17 cellular contexts compared by ENCODE assay signal in the genomic region with DNA sequence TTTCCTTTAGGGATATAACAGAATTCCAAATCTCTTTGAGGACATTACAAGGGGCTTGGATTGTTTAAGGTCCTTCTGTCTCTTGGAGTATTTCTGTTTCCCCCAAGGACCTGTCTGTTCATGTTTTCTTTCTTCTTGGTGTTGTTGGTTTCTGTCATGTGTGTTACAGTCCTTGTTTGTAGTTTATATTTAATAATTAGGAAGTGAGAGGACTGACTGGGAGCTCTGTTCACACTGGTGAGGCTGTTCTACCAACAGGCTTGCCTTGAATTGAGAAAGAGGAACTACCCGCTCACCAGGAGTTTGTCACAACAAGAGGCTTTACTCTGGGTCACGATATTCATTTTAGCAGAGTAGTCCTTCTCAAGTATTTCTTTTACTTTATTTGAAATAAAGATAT.
A peak's percentile ranks its signal among the peaks of the same experiment; 100 is the strongest.
DNase-seq lines count a peak whose midpoint lies in the region; ATAC-seq and TF ChIP-seq lines count a peak whose summit lies in the region.
"Had no signal": no experiment of that assay in that cellular context is flagged by ENCODE, and none has a peak within 500 bp of the region (broad histone marks: within the 10 kb centered on the region; RNA-seq: fewer than 3 reads in every experiment).

No MANE protein-coding gene starts in this region.

- H3K9me3 ChIP-seq in sigmoid colon: peaks cover 0 to 2% (median 0%) of the 10 kb centered on the region in 4 donors
- H3K9me3 ChIP-seq: right lobe of liver had no signal

- H3K4me1 Mint-ChIP-seq in memory B cell: peaks cover 14% of the 10 kb centered on the region
- no peaks in the 10 kb centered on the region for H3K4me1 Mint-ChIP-seq in T-helper 2 cell treated with Interferon-gamma antibody and Interleukin-4, amounts not matched to agents 5 μg/mL and 100 μg/mL, for 36 hours (ENCODE audit: low read depth)

- intact Hi-C loops in sigmoid colon (cut with DNase I): no loop called here

- no peaks in the 10 kb centered on the region for H3K36me3 ChIP-seq in sigmoid colon
- H3K36me3 ChIP-seq: BLaER1, neural progenitor cell, right lobe of liver had no signal

- TF ChIP-seq POLR2A in NB4 (IDR thresholded peaks at IDR 0.05; ENCODE audit: extremely low read depth, insufficient read length) (no peak), sigmoid colon (IDR thresholded peaks at IDR 0.05) (no peak)

- no peak overlapping the region for H3K4me3 ChIP-seq in NB4 (ENCODE audit: low read depth, low read length)
- H3K4me3 ChIP-seq in sigmoid colon: no peak overlapping the region
- H3K4me3 ChIP-seq: BLaER1, neural progenitor cell, right lobe of liver had no signal

- H3K27ac Mint-ChIP-seq in memory B cell: peak overlapping the region; percentile 85
- no peak overlapping the region for H3K27ac Mint-ChIP-seq in T-helper 2 cell treated with Interferon-gamma antibody and Interleukin-4, amounts not matched to agents 5 μg/mL and 100 μg/mL, for 36 hours
- H3K27ac Mint-ChIP-seq: activated naive CD4-positive, alpha-beta T cell treated with anti-CD3 and anti-CD28 coated beads for 36 hours; neural progenitor cell had no signal

- ATAC-seq in GM18519 (IDR thresholded peaks at IDR 0.05; ENCODE audit: low FRiP score, unreplicated experiment) (peak; percentile 62), HG02623 (IDR thresholded peaks at IDR 0.05; ENCODE audit: unreplicated experiment) (peak; percentile 74), memory B cell (ENCODE audit: low read depth) (peak; percentile 93), HG02938 (IDR thresholded peaks at IDR 0.05; ENCODE audit: unreplicated experiment) (no peak), GM21423 (IDR thresholded peaks at IDR 0.05; ENCODE audit: unreplicated experiment) (no peak)
- ATAC-seq: stimulated activated naive CD8-positive, alpha-beta T cell treated with anti-CD3 and anti-CD28 coated beads, Interleukin-15, Interleukin-2, amounts not matched to agents 100 U/mL and 50 U/mL, for 24 hours had no signal

- peak; percentile 33 for DNase-seq in NB4 (ENCODE audit: low read depth)
- peak in 1 of 2 donors; percentile 6 for DNase-seq in memory B cell (ENCODE audit: low spot score in 2 of 2)
- DNase-seq in sigmoid colon: no peak
- no peak for DNase-seq in T-helper 2 cell treated with Interferon-gamma antibody and Interleukin-4, amounts not matched to agents 5 μg/mL and 100 μg/mL, for 36 hours (ENCODE audit: low spot score)
- DNase-seq: activated naive CD4-positive, alpha-beta T cell treated with anti-CD3 and anti-CD28 coated beads for 36 hours; effector memory CD4-positive, alpha-beta T cell; mammary epithelial cell; NK-92 treated with Interleukin-12 subunit alpha and Interleukin-12 subunit beta, amount 100 ng/mL, for 24 hours; right lobe of liver; stimulated activated naive CD8-positive, alpha-beta T cell treated with anti-CD3 and anti-CD28 coated beads, Interleukin-15, Interleukin-2, amounts not matched to agents 100 U/mL and 50 U/mL, for 24 hours had no signal

- peak overlapping the region; percentile 54 for H3K4me3 Mint-ChIP-seq in memory B cell
- H3K4me3 Mint-ChIP-seq in T-helper 2 cell treated with Interferon-gamma antibody and Interleukin-4, amounts not matched to agents 5 μg/mL and 100 μg/mL, for 36 hours: no peak overlapping the region
- H3K4me3 Mint-ChIP-seq: activated naive CD4-positive, alpha-beta T cell treated with anti-CD3 and anti-CD28 coated beads for 36 hours; neural progenitor cell had no signal

- no peaks in the 10 kb centered on the region for H3K27me3 ChIP-seq in sigmoid colon
- H3K27me3 ChIP-seq: BLaER1, neural progenitor cell, right lobe of liver had no signal

- H3K27me3 Mint-ChIP-seq in memory B cell: peaks cover 1% of the 10 kb centered on the region
- H3K27me3 Mint-ChIP-seq in T-helper 2 cell treated with Interferon-gamma antibody and Interleukin-4, amounts not matched to agents 5 μg/mL and 100 μg/mL, for 36 hours (ENCODE audit: low read depth): no peaks in the 10 kb centered on the region

- TF ChIP-seq CTCF in NB4 (IDR thresholded peaks at IDR 0.05; ENCODE audit: low read depth, low read length): no peak
- TF ChIP-seq CTCF in sigmoid colon (IDR thresholded peaks at IDR 0.05): no peak

- peaks cover 7% of the 10 kb centered on the region for H3K36me3 Mint-ChIP-seq in memory B cell
- no peaks in the 10 kb centered on the region for H3K36me3 Mint-ChIP-seq in T-helper 2 cell treated with Interferon-gamma antibody and Interleukin-4, amounts not matched to agents 5 μg/mL and 100 μg/mL, for 36 hours (ENCODE audit: low read depth)

- no peak for TF ChIP-seq EP300 in sigmoid colon (IDR thresholded peaks at IDR 0.05)

- H3K4me1 ChIP-seq in sigmoid colon: no peaks in the 10 kb centered on the region
- H3K4me1 ChIP-seq: BLaER1, neural progenitor cell, right lobe of liver had no signal

- WGBS in sigmoid colon, 2 donors: 68 to 88% methylated on average over 2 of the region's 2 CpGs

- H3K9me3 Mint-ChIP-seq in memory B cell: peaks cover 6% of the 10 kb centered on the region
- peaks cover 4% of the 10 kb centered on the region for H3K9me3 Mint-ChIP-seq in T-helper 2 cell treated with Interferon-gamma antibody and Interleukin-4, amounts not matched to agents 5 μg/mL and 100 μg/mL, for 36 hours

- no peak overlapping the region for H3K27ac ChIP-seq in sigmoid colon
- H3K27ac ChIP-seq: BLaER1, neural progenitor cell, right lobe of liver, VCaP had no signal

Comparison
In these comparisons a context has a peak if more than half of its experiments do, and no peak if none do; other contexts are left out.
1. ATAC-seq: peak in GM18519 (single experiment), HG02623 (single experiment) and memory B cell (single experiment); none in HG02938 (single experiment) and GM21423 (single experiment).